Comparison of ENCODE assay signal across 16 cellular contexts in the genomic region with DNA sequence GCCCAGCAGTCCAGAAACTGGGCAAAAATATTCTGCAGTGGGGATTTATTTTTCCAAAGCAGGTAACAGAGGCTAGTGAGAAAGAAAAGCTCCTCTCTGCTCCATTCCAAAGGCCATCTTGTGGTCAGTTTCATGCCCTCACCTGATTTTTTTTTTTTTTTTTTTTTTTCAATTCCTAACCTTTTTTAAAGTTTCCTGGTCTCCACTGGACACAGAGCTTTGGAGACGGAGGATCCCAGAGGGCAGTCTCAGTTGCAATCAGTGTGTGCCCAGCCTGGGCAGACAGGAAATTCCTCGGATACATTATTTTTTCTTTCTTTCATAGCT.
DNase-seq lines count a peak whose midpoint lies in the region; ATAC-seq and TF ChIP-seq lines count a peak whose summit lies in the region.
"Had no signal": no experiment of that assay in that cellular context is flagged by ENCODE, and none has a peak within 500 bp of the region (broad histone marks: within the 10 kb centered on the region; RNA-seq: fewer than 3 reads in every experiment).

No MANE protein-coding gene starts in this region.

- H3K4me3 Mint-ChIP-seq in progenitor cell of endocrine pancreas (ENCODE audit: low read depth) (no peak overlapping the region), WTC11 (no peak overlapping the region)
- H3K4me3 Mint-ChIP-seq: activated CD4-positive, alpha-beta T cell treated with anti-CD3 and anti-CD28 coated beads, Interleukin-2, amount 10 ng/mL, durations not matched to agents 7 days and 5 days; central memory CD8-positive, alpha-beta T cell had no signal

- peaks cover 41% of the 10 kb centered on the region for H3K36me3 Mint-ChIP-seq in progenitor cell of endocrine pancreas (ENCODE audit: insufficient read depth)
- peaks cover 24% of the 10 kb centered on the region for H3K36me3 Mint-ChIP-seq in WTC11

- peak; percentile 46; the same call in 1 of the 2 replicates for TF ChIP-seq CTCF in PC-9 (conservative IDR thresholded peaks at IDR 0.05)
- peak; percentile 49 for TF ChIP-seq CTCF in epithelial cell of proximal tubule (conservative IDR thresholded peaks at IDR 0.05; ENCODE audit: low read depth, low read length)
- peak; percentile 60 for TF ChIP-seq CTCF in progenitor cell of endocrine pancreas (IDR thresholded peaks at IDR 0.05; ENCODE audit: unreplicated experiment)
- no peak for TF ChIP-seq CTCF in WTC11 (IDR thresholded peaks at IDR 0.05)

- H3K36me3 ChIP-seq in PC-9 (ENCODE audit: low read depth) = peaks cover 22% of the 10 kb centered on the region

- H3K27ac ChIP-seq in PC-9 = no peak overlapping the region

- CTCF ChIA-PET in PC-9 (lab: Charles Lee) (interaction anchor here (0.6 to 0.7 kb wide), 6 partner anchors 18 to 576 kb away, joined by 3 to 14 read pairs (median 8); no protein-coding TSS in a partner anchor), WTC11 (lab: Charles Lee) (interaction anchor here (0.6 to 2.0 kb wide), 35 partner anchors 12 to 1664 kb away, joined by 3 to 9 read pairs (median 3); no protein-coding TSS in a partner anchor)

- peaks cover 2% of the 10 kb centered on the region for H3K4me1 ChIP-seq in PC-9 (replicated peaks; ENCODE audit: insufficient read depth)

- peak; percentile 36 for DNase-seq in Caki2 (ENCODE audit: low read depth)
- DNase-seq in PC-9 = no peak
- no peak for DNase-seq in epithelial cell of proximal tubule (ENCODE audit: low read depth)
- no peak for DNase-seq in progenitor cell of endocrine pancreas (ENCODE audit: low spot score, unreplicated experiment)
- DNase-seq in kidney tubule cell (ENCODE audit: low spot score) = no peak
- no peak for DNase-seq in dedifferentiated amniotic fluid mesenchymal stem cell (ENCODE audit: extremely low spot score)
- no peak for DNase-seq in SHP77 treated with DMSO at 0.1 percent for 48 hours (lab: John Stamatoyannopoulos, UW)
- no peak for DNase-seq in WTC11 (ENCODE audit: low spot score)
- DNase-seq: activated CD4-positive, alpha-beta T cell treated with anti-CD3 and anti-CD28 coated beads, Interleukin-2, amount 10 ng/mL, durations not matched to agents 7 days and 5 days; activated effector memory CD4-positive, alpha-beta T cell treated with anti-CD3 and anti-CD28 coated beads, Interleukin-2, amount 50 U/mL, for 16 hours; DMS79 treated with DMSO at 0.1 percent for 48 hours; mesenchymal stem cell; NCI-H1930; stimulated activated CD4-positive, alpha-beta T cell treated with anti-CD3 and anti-CD28 coated beads, Interleukin-2, amount 100 ng/mL, for 48 hours; stimulated activated naive CD4-positive, alpha-beta T cell treated with Interleukin-2 at 50 U/mL for 16 hours had no signal

- no peaks in the 10 kb centered on the region for H3K9me3 ChIP-seq in PC-9 (ENCODE audit: insufficient read depth, low read depth)

- intact Hi-C loops in PC-9 (cut with micrococcal nuclease; ENCODE audit: unreplicated experiment) = no loop called here

- no peaks in the 10 kb centered on the region for H4K20me1 ChIP-seq in PC-9 (ENCODE audit: insufficient read depth)

- no peak; the same call in 1 of the 2 replicates for ATAC-seq in WTC11

- peaks cover 8% of the 10 kb centered on the region; the same call in 1 of the 2 replicates for H3F3A ChIP-seq in PC-9 (ENCODE audit: insufficient read depth, low read depth)

- H3K27ac Mint-ChIP-seq in progenitor cell of endocrine pancreas = no peak overlapping the region
- no peak overlapping the region for H3K27ac Mint-ChIP-seq in WTC11

- no peak overlapping the region for H2AFZ ChIP-seq in PC-9

- POLR2A ChIA-PET in PC-9 (lab: Charles Lee; ENCODE audit: unreplicated experiment) (interaction anchor here (0.5 to 0.7 kb wide), 3 partner anchors 17 to 55 kb away, joined by 4 to 13 read pairs (median 6); no protein-coding TSS in a partner anchor), WTC11 (lab: Charles Lee) (interaction anchor here (0.5 to 0.7 kb wide), 5 partner anchors 17 to 845 kb away, joined by 3 to 6 read pairs (median 3); partner anchors contain the start of gene ETV6)

- H3K79me2 ChIP-seq in PC-9 (ENCODE audit: low read depth) = 0 out of 2 replicates have a peak, but pooled peaks cover 3% of the 10 kb centered on the region

- H3K4me1 Mint-ChIP-seq in progenitor cell of endocrine pancreas (ENCODE audit: low read depth) = peaks cover 8% of the 10 kb centered on the region
- H3K4me1 Mint-ChIP-seq in WTC11 = peaks cover 8% of the 10 kb centered on the region

- H3K4me2 ChIP-seq in PC-9 = no peak overlapping the region

- BruUV-seq in PC-9 (replicated peaks; lab: Mats Ljungman, UMichigan) = no TSS peak

- no peaks in the 10 kb centered on the region for H3K9me3 Mint-ChIP-seq in progenitor cell of endocrine pancreas (ENCODE audit: low read depth)
- no peaks in the 10 kb centered on the region for H3K9me3 Mint-ChIP-seq in WTC11
- H3K9me3 Mint-ChIP-seq: central memory CD8-positive, alpha-beta T cell had no signal

- H3K4me3 ChIP-seq in PC-9 = no peak overlapping the region
- no peak overlapping the region for H3K4me3 ChIP-seq in epithelial cell of proximal tubule (ENCODE audit: low read depth, low read length)

- H3K27me3 ChIP-seq in PC-9 (ENCODE audit: insufficient read depth, low read depth) = no peaks in the 10 kb centered on the region

- in situ Hi-C loops in Caki2 (cut with HindIII; ENCODE audit: low pct_unique_long_range_greater_than_20kb, low sequenced_read_pairs) = no loop called here

- H3K27me3 Mint-ChIP-seq in progenitor cell of endocrine pancreas (no peaks in the 10 kb centered on the region), WTC11 (ENCODE audit: low read depth) (no peaks in the 10 kb centered on the region)
- H3K27me3 Mint-ChIP-seq: activated CD4-positive, alpha-beta T cell treated with anti-CD3 and anti-CD28 coated beads, Interleukin-2, amount 10 ng/mL, durations not matched to agents 7 days and 5 days; central memory CD8-positive, alpha-beta T cell had no signal

- H3K9me2 ChIP-seq in PC-9 (ENCODE audit: insufficient read depth) = no peaks in the 10 kb centered on the region; the same call in 1 of the 2 replicates

TF ChIP-seq in WTC11, 78 proteins besides CTCF, POLR2A, EP300 and RAD21 (continues in another document):
- no peak for TF ChIP-seq IRF2 (CRISPR knock-in tag; IDR thresholded peaks at IDR 0.05; ENCODE audit: borderline replicate concordance, low read depth)
- TF ChIP-seq AR (CRISPR knock-in tag; IDR thresholded peaks at IDR 0.05) = no peak
- TF ChIP-seq NFE2L1 (CRISPR knock-in tag; IDR thresholded peaks at IDR 0.05) = no peak
- no peak for TF ChIP-seq CDX4 (CRISPR knock-in tag; IDR thresholded peaks at IDR 0.05; ENCODE audit: borderline replicate concordance)
- TF ChIP-seq JUN (CRISPR knock-in tag; IDR thresholded peaks at IDR 0.05) = no peak
- no peak for TF ChIP-seq ZNF671 (CRISPR knock-in tag; IDR thresholded peaks at IDR 0.05)
- TF ChIP-seq JAZF1 (CRISPR knock-in tag; IDR thresholded peaks at IDR 0.05) = no peak
- TF ChIP-seq, protein P1, sequence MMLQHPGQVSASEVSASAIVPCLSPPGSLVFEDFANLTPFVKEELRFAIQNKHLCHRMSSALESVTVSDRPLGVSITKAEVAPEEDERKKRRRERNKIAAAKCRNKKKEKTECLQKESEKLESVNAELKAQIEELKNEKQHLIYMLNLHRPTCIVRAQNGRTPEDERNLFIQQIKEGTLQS (CRISPR knock-in tag; conservative IDR thresholded peaks at IDR 0.05) = no peak
- TF ChIP-seq, protein P2, sequence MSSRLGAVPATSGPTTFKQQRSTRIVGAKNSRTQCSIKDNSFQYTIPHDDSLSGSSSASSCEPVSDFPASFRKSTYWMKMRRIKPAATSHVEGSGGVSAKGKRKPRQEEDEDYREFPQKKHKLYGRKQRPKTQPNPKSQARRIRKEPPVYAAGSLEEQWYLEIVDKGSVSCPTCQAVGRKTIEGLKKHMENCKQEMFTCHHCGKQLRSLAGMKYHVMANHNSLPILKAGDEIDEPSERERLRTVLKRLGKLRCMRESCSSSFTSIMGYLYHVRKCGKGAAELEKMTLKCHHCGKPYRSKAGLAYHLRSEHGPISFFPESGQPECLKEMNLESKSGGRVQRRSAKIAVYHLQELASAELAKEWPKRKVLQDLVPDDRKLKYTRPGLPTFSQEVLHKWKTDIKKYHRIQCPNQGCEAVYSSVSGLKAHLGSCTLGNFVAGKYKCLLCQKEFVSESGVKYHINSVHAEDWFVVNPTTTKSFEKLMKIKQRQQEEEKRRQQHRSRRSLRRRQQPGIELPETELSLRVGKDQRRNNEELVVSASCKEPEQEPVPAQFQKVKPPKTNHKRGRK (CRISPR knock-in tag; IDR thresholded peaks at IDR 0.05; ENCODE audit: borderline replicate concordance) = no peak
